17 cellular contexts compared by ENCODE assay signal in the genomic region with DNA sequence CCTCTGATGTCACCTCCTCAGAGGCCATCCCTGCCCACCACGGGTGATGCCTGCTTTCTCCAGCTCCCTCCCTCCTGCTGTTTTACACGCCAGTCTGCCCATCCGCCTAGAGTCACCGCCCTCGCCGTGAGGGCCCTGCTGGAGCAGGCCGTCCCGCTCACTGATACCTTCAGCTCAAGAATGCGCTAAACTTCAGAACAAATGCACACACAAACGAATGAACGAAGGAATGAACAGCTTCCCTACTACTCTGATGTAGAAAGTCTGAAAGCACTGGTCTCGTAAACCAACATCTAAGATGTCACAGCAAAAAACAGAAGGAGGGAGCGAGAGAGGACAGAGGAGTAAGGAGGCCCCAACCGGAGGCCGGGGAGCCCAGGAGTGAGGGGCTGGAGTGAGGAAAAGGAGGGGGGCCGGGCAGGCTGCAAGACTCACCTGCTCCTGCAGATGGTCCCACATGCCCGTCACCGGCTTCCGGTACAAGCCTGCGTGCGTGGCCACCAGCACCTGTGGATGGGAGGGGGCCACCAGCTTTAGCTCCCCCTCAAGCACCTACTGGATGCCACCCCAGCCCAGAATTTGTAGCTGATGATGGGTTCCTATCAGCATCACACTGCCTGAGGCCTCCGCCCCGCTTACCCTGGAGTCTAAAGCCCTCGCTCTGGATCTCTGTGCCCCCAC. TPM values are rescaled to one million over a fixed set of nuclear protein-coding genes. Genes with fewer than 3 reads are reported as not detected.
DNase-seq lines count a peak whose midpoint lies in the region; ATAC-seq and TF ChIP-seq lines count a peak whose summit lies in the region.
"Had no signal": no experiment of that assay in that cellular context is flagged by ENCODE, and none has a peak within 500 bp of the region (broad histone marks: within the 10 kb centered on the region; RNA-seq: fewer than 3 reads in every experiment).

No MANE protein-coding gene starts in this region.

- peak overlapping the region; percentile 27 for H3K27ac Mint-ChIP-seq in activated T-helper 1 cell treated with anti-CD3 and anti-CD28 coated beads, Interleukin-12 subunit alpha, Interleukin-12 subunit beta, Interleukin-2, Interleukin-4 antibody, amounts not matched to agents 30 ng/mL and 10 ng/mL and 1 ng/mL, durations not matched to agents 14 hours and 24 hours and 36 hours
- H3K27ac Mint-ChIP-seq in naive B cell: peak overlapping the region in 4 of 6 donors; percentile 48 to 86 (median 54)
- H3K27ac Mint-ChIP-seq: activated naive CD4-positive, alpha-beta T cell treated with anti-CD3 and anti-CD28 coated beads for 36 hours had no signal

- DNase-seq in H7 (peak; percentile 57), naive B cell (no peak), HuH-7 (ENCODE audit: low spot score) (no peak), SIG-M5 (lab: John Stamatoyannopoulos, UW) (no peak), pons (ENCODE audit: low spot score) (no peak)
- DNase-seq in activated T-helper 1 cell treated with anti-CD3 and anti-CD28 coated beads, Interleukin-12 subunit alpha, Interleukin-12 subunit beta, Interleukin-2, Interleukin-4 antibody, amounts not matched to agents 30 ng/mL and 10 ng/mL and 1 ng/mL, durations not matched to agents 14 hours and 24 hours and 36 hours (ENCODE audit: low spot score): no peak
- no peak for DNase-seq in stimulated activated CD4-positive, alpha-beta T cell treated with anti-CD3 and anti-CD28 coated beads, Interleukin-15, amount 100 ng/mL, for 24 hours
- DNase-seq: activated CD4-positive, alpha-beta T cell treated with anti-CD3 and anti-CD28 coated beads, Interleukin-2, amount 50 U/mL, for 4 hours; activated naive CD4-positive, alpha-beta T cell treated with anti-CD3 and anti-CD28 coated beads for 36 hours; cortex of kidney; NCI-H1105; posterior cingulate gyrus; small intestine; stimulated activated CD4-positive, alpha-beta T cell treated with anti-CD3 and anti-CD28 coated beads, Interleukin-4, amount 100 ng/mL, for 24 hours had no signal

- H3K27ac ChIP-seq in 22Rv1: peak overlapping the region; percentile 96

- TF ChIP-seq CTCF in 22Rv1 (IDR thresholded peaks at IDR 0.05): no peak; the same call in 1 of the 2 replicates

- no peaks in the 10 kb centered on the region for H3K27me3 Mint-ChIP-seq in activated T-helper 1 cell treated with anti-CD3 and anti-CD28 coated beads, Interleukin-12 subunit alpha, Interleukin-12 subunit beta, Interleukin-2, Interleukin-4 antibody, amounts not matched to agents 30 ng/mL and 10 ng/mL and 1 ng/mL, durations not matched to agents 14 hours and 24 hours and 36 hours (ENCODE audit: insufficient read depth)
- no peaks in the 10 kb centered on the region for H3K27me3 Mint-ChIP-seq in naive B cell

- no peak overlapping the region for H3K4me3 ChIP-seq in H7 (ENCODE audit: insufficient read depth, low read depth, low read length)

- peak overlapping the region; percentile 4 for H3K4me3 Mint-ChIP-seq in activated T-helper 1 cell treated with anti-CD3 and anti-CD28 coated beads, Interleukin-12 subunit alpha, Interleukin-12 subunit beta, Interleukin-2, Interleukin-4 antibody, amounts not matched to agents 30 ng/mL and 10 ng/mL and 1 ng/mL, durations not matched to agents 14 hours and 24 hours and 36 hours
- H3K4me3 Mint-ChIP-seq in naive B cell: peak overlapping the region in 3 of 8 donors; percentile 6 to 47 (median 28)
- H3K4me3 Mint-ChIP-seq: activated naive CD4-positive, alpha-beta T cell treated with anti-CD3 and anti-CD28 coated beads for 36 hours had no signal

- H3K36me3 Mint-ChIP-seq in activated T-helper 1 cell treated with anti-CD3 and anti-CD28 coated beads, Interleukin-12 subunit alpha, Interleukin-12 subunit beta, Interleukin-2, Interleukin-4 antibody, amounts not matched to agents 30 ng/mL and 10 ng/mL and 1 ng/mL, durations not matched to agents 14 hours and 24 hours and 36 hours (ENCODE audit: low read depth): peaks cover 32% of the 10 kb centered on the region
- peaks cover 0 to 9% of the 10 kb centered on the region in 2 donors for H3K36me3 Mint-ChIP-seq in naive B cell

- no peaks in the 10 kb centered on the region for H3K9me3 Mint-ChIP-seq in activated T-helper 1 cell treated with anti-CD3 and anti-CD28 coated beads, Interleukin-12 subunit alpha, Interleukin-12 subunit beta, Interleukin-2, Interleukin-4 antibody, amounts not matched to agents 30 ng/mL and 10 ng/mL and 1 ng/mL, durations not matched to agents 14 hours and 24 hours and 36 hours
- peaks cover 0 to 2% (median 0%) of the 10 kb centered on the region in 7 donors for H3K9me3 Mint-ChIP-seq in naive B cell
- H3K9me3 Mint-ChIP-seq: activated naive CD4-positive, alpha-beta T cell treated with anti-CD3 and anti-CD28 coated beads for 36 hours had no signal

- intact Hi-C loops in activated T-helper 1 cell treated with anti-CD3 and anti-CD28 coated beads, Interleukin-12 subunit alpha, Interleukin-12 subunit beta, Interleukin-2, Interleukin-4 antibody, amounts not matched to agents 30 ng/mL and 10 ng/mL and 1 ng/mL, durations not matched to agents 14 hours and 24 hours and 36 hours (cut with micrococcal nuclease): no loop called here

- ATAC-seq in naive B cell (ENCODE audit: low read depth in 2 of 2): no peak
- ATAC-seq: left ventricle myocardium superior had no signal

- H3K36me3 ChIP-seq in H7 (replicated peaks; ENCODE audit: control insufficient read depth, insufficient read depth, low read length): peaks cover 25% of the 10 kb centered on the region

- peaks cover 20% of the 10 kb centered on the region for H3K4me1 Mint-ChIP-seq in activated T-helper 1 cell treated with anti-CD3 and anti-CD28 coated beads, Interleukin-12 subunit alpha, Interleukin-12 subunit beta, Interleukin-2, Interleukin-4 antibody, amounts not matched to agents 30 ng/mL and 10 ng/mL and 1 ng/mL, durations not matched to agents 14 hours and 24 hours and 36 hours (ENCODE audit: low read depth)
- H3K4me1 Mint-ChIP-seq in naive B cell: peaks cover 33 to 44% (median 37%) of the 10 kb centered on the region in 3 donors

- H3K27me3 ChIP-seq in H7 (ENCODE audit: control insufficient read depth, insufficient read depth, low read length): no peaks in the 10 kb centered on the region

RNA-seq across cellular contexts. Expression of gene PNKP, which starts 4.0 kb away (rescaled TPM):
- 76.2 and 94.7 TPM in 2 replicates for total RNA-seq in H7 (2014; rRNA removed; shearing (Covaris generic))
- total RNA-seq in activated T-helper 1 cell treated with anti-CD3 and anti-CD28 coated beads, Interleukin-12 subunit alpha, Interleukin-12 subunit beta, Interleukin-2, Interleukin-4 antibody, amounts not matched to agents 30 ng/mL and 10 ng/mL and 1 ng/mL, durations not matched to agents 14 hours and 24 hours and 36 hours: 138 and 141 TPM in 2 replicates
- 10 to 100 TPM; 39.4 to 64.9 (median 49.8) TPM for polyA plus RNA-seq in naive B cell (ENCODE audit: low read depth in 6 of 6)

RNA-seq across cellular contexts. Expression of gene PTOV1, which starts 12.4 kb away (rescaled TPM):
- total RNA-seq in H7 (2014; rRNA removed; shearing (Covaris generic)): 205 and 219 TPM in 2 replicates
- total RNA-seq in activated T-helper 1 cell treated with anti-CD3 and anti-CD28 coated beads, Interleukin-12 subunit alpha, Interleukin-12 subunit beta, Interleukin-2, Interleukin-4 antibody, amounts not matched to agents 30 ng/mL and 10 ng/mL and 1 ng/mL, durations not matched to agents 14 hours and 24 hours and 36 hours: 107 and 113 TPM in 2 replicates
- polyA plus RNA-seq in naive B cell (ENCODE audit: low read depth in 6 of 6): 10 to 100 TPM; 46.1 to 98.3 (median 60.3) TPM

RNA-seq across cellular contexts. Expression of gene AKT1S1, which starts 13.8 kb away (rescaled TPM):
- 7.2 and 12.9 TPM in 2 replicates for total RNA-seq in H7 (2014; rRNA removed; shearing (Covaris generic))
- 32.1 and 32.2 TPM in 2 replicates for total RNA-seq in activated T-helper 1 cell treated with anti-CD3 and anti-CD28 coated beads, Interleukin-12 subunit alpha, Interleukin-12 subunit beta, Interleukin-2, Interleukin-4 antibody, amounts not matched to agents 30 ng/mL and 10 ng/mL and 1 ng/mL, durations not matched to agents 14 hours and 24 hours and 36 hours
- polyA plus RNA-seq in naive B cell (ENCODE audit: low read depth in 6 of 6): 1 to 10 TPM; 1.5 to 6.0 (median 3.2) TPM

RNA-seq across cellular contexts. Expression of gene TBC1D17, which starts 14.1 kb away (rescaled TPM):
- 10.2 and 12.6 TPM in 2 replicates for total RNA-seq in H7 (2014; rRNA removed; shearing (Covaris generic))
- 38.7 and 41.8 TPM in 2 replicates for total RNA-seq in activated T-helper 1 cell treated with anti-CD3 and anti-CD28 coated beads, Interleukin-12 subunit alpha, Interleukin-12 subunit beta, Interleukin-2, Interleukin-4 antibody, amounts not matched to agents 30 ng/mL and 10 ng/mL and 1 ng/mL, durations not matched to agents 14 hours and 24 hours and 36 hours
- polyA plus RNA-seq in naive B cell (ENCODE audit: low read depth in 6 of 6): 10 to 100 TPM; 10.5 to 20.6 (median 12.3) TPM

RNA-seq across cellular contexts. Expression of gene IL4I1, which starts 33.3 kb away (rescaled TPM):
- 0.59 and 0.73 TPM in 2 replicates for total RNA-seq in H7 (2014; rRNA removed; shearing (Covaris generic))
- 50.0 and 51.5 TPM in 2 replicates for total RNA-seq in activated T-helper 1 cell treated with anti-CD3 and anti-CD28 coated beads, Interleukin-12 subunit alpha, Interleukin-12 subunit beta, Interleukin-2, Interleukin-4 antibody, amounts not matched to agents 30 ng/mL and 10 ng/mL and 1 ng/mL, durations not matched to agents 14 hours and 24 hours and 36 hours
- 1 to 10 TPM in 1 of 6 donors, under 1 TPM in 1, not detected in 4; 0.66 to 1.2 TPM for polyA plus RNA-seq in naive B cell (ENCODE audit: low read depth in 6 of 6)
- total RNA-seq: left ventricle myocardium superior, NCI-H460 had no signal
